Comparison of ENCODE assay signal across 10 cellular contexts in genomic region chr5:167699434-167699833, GRCh38.
DNase-seq lines count a peak whose midpoint lies in the region; ATAC-seq, FAIRE-seq and TF ChIP-seq lines count a peak whose summit lies in the region.
"Had no signal": no experiment of that assay in that cellular context is flagged by ENCODE, and none has a peak within 500 bp of the region (broad histone marks: within the 10 kb centered on the region; RNA-seq: fewer than 3 reads in every experiment).

No MANE protein-coding gene starts in this region.

- TF ChIP-seq POLR2A in Peyer's patch (IDR thresholded peaks at IDR 0.05) = no peak

- TF ChIP-seq CTCF in BJ (IDR thresholded peaks at IDR 0.05; ENCODE audit: insufficient read depth, low read depth, low read length) (no peak), lower lobe of right lung (IDR thresholded peaks at IDR 0.05) (no peak), Peyer's patch (IDR thresholded peaks at IDR 0.05) (no peak)

- H3K4me1 ChIP-seq in lower lobe of right lung (no peaks in the 10 kb centered on the region), Peyer's patch (no peaks in the 10 kb centered on the region)

- ATAC-seq in lower lobe of right lung = peak; percentile 84 to 96

- H3K27ac ChIP-seq in lower lobe of right lung (no peak overlapping the region), Peyer's patch (no peak overlapping the region)

- H3K4me3 ChIP-seq in BJ (ENCODE audit: low read depth, low read length) = no peak overlapping the region
- no peak overlapping the region for H3K4me3 ChIP-seq in lower lobe of right lung
- no peak overlapping the region for H3K4me3 ChIP-seq in Peyer's patch
- H3K4me3 ChIP-seq: skin epidermis had no signal

- FAIRE-seq in GM19239 (lab: Jason Lieb, UNC) = no peak

- CTCF ChIA-PET in BJ (lab: Yijun Ruan, JAX) = interaction anchor here (1.1 to 1.3 kb wide), 2 partner anchors 69 to 119 kb away, joined by 3 to 4 read pairs; no protein-coding TSS in a partner anchor

- H3K27me3 ChIP-seq in BJ (ENCODE audit: control insufficient read depth, insufficient read depth, low read length) (no peaks in the 10 kb centered on the region), lower lobe of right lung (ENCODE audit: low read depth) (no peaks in the 10 kb centered on the region), Peyer's patch (no peaks in the 10 kb centered on the region)

- intact Hi-C loops in lower lobe of right lung (cut with DNase I) = no loop called here

- POLR2A ChIA-PET in BJ (lab: Charles Lee) = interaction anchor here (0.6 to 1.0 kb wide), 3 partner anchors 11 to 126 kb away, joined by 3 to 24 read pairs (median 3); no protein-coding TSS in a partner anchor

- H3K36me3 ChIP-seq in BJ (ENCODE audit: control insufficient read depth, insufficient read depth, low read length) (no peaks in the 10 kb centered on the region), lower lobe of right lung (no peaks in the 10 kb centered on the region), Peyer's patch (no peaks in the 10 kb centered on the region)

- DNase-seq in BJ (ENCODE audit: low read depth) = peak; percentile 99
- peak; percentile 81 for DNase-seq in HT-29 (ENCODE audit: low spot score)
- peak; percentile 90 for DNase-seq in cerebellar cortex (ENCODE audit: low spot score)
- no peak for DNase-seq in lower lobe of right lung
- no peak for DNase-seq in Peyer's patch
- no peak for DNase-seq in cerebellar nuclear complex (lab: John Stamatoyannopoulos, UW)
- DNase-seq in DMS53 (lab: John Stamatoyannopoulos, UW) = no peak
- no peak for DNase-seq in GM19239 (ENCODE audit: insufficient read length, low spot score)
- DNase-seq: SIG-M5 had no signal

- H3K9me3 ChIP-seq in lower lobe of right lung (no peaks in the 10 kb centered on the region), Peyer's patch (no peaks in the 10 kb centered on the region)

Comparison
In these comparisons a context has a peak if more than half of its experiments do, and no peak if none do; other contexts are left out.
1. DNase-seq: peak in BJ (single experiment), HT-29 (single experiment) and cerebellar cortex (single experiment); none in lower lobe of right lung (single experiment), Peyer's patch (0 of 3), cerebellar nuclear complex (0 of 2), DMS53 (single experiment) and GM19239 (single experiment).